In the genomic region with DNA sequence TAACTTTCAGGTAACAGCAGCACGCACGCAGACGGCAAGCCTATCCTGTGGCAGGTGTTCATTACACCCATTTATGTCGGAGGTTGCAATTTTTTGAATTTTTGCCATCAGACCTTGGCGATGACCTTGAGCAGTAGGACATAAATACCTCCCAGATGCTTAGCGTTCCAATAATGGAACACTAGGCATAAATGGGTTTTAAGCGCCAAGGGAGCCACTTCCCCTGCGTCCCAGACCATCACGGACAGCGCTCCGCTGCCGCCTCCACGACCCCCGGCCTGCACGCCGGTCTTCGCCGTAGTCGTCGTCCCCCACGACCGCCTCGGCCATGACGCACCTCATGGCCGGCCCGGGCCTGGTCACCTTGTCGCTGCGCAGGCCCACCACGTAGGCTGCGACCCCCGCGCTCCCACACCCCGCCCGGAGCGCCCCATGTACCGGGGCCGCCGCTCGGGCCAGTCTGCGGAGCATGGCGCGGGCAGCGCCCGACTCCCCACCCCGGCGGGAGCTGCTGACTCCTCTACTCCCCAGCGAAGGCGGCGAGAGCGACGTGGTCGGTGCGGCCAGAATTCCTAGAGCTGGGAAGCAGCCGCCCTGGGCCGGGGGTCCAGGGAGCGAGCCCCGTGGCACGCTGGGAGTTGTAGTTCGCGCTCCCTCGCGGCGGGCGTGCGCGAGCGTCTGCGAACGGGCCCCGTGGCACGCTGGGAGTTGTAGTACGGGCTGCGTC, we compare ENCODE assay signal across 8 cellular contexts. TPM values are rescaled to one million over a fixed set of nuclear protein-coding genes. Genes with fewer than 3 reads are reported as not detected.
DNase-seq lines count a peak whose midpoint lies in the region; ATAC-seq and TF ChIP-seq lines count a peak whose summit lies in the region.

No MANE protein-coding gene starts in this region.

- H3F3A ChIP-seq in neural cell (ENCODE audit: insufficient read depth, low read length, poor library complexity, severe bottlenecking): no peaks in the 10 kb centered on the region

- DNase-seq in AG09319 (ENCODE audit: extremely low read depth, low read depth) (peak; percentile 40), LNCaP clone FGC (ENCODE audit: low read depth) (peak; percentile 30), SHP77 treated with DMSO at 0.1 percent for 48 hours (lab: John Stamatoyannopoulos, UW) (peak; percentile 82), foreskin keratinocyte (peak in 1 of 2 donors; percentile 43)
- DNase-seq in activated gamma-delta T cell treated with anti-CD3 and anti-CD28 coated beads, Interleukin-2, amount 50 U/mL, for 16 hours (ENCODE audit: low read depth): peak; percentile 66

- H3K4me3 ChIP-seq in LNCaP clone FGC (ENCODE audit: low read depth, low read length) (peak overlapping the region; percentile 92), neural cell (ENCODE audit: low read length) (peak overlapping the region; percentile 100)

- H2AFZ ChIP-seq in neural cell (ENCODE audit: low read depth, low read length): peak overlapping the region; percentile 99

- no peaks in the 10 kb centered on the region for H4K20me1 ChIP-seq in neural cell (ENCODE audit: insufficient read depth)

- no peaks in the 10 kb centered on the region for H3K9me2 ChIP-seq in neural cell (ENCODE audit: insufficient read depth, low read length)

- TF ChIP-seq CTCF in AG09319 (IDR thresholded peaks at IDR 0.05; ENCODE audit: low read depth, low read length) (no peak), LNCaP clone FGC (IDR thresholded peaks at IDR 0.05; ENCODE audit: control insufficient read depth, extremely low read depth, insufficient read depth) (no peak), foreskin keratinocyte (conservative IDR thresholded peaks at IDR 0.05) (no peak), neural cell (IDR thresholded peaks at IDR 0.05; ENCODE audit: poor library complexity, severe bottlenecking) (no peak)

- H3K36me3 ChIP-seq in neural cell (ENCODE audit: insufficient read depth, low read length): no peaks in the 10 kb centered on the region

- H3K27me3 ChIP-seq in foreskin keratinocyte: peaks cover 12% of the 10 kb centered on the region
- no peaks in the 10 kb centered on the region for H3K27me3 ChIP-seq in neural cell (ENCODE audit: insufficient read depth, low read depth, low read length)

- peak overlapping the region; percentile 31 for H3K4me2 ChIP-seq in neural cell (ENCODE audit: low read length)

- peak; percentile 30 for TF ChIP-seq RAD21 in neural cell (conservative IDR thresholded peaks at IDR 0.05)

- H3K9ac ChIP-seq in neural cell (ENCODE audit: low read length): peak overlapping the region; percentile 88

- H3K4me3 Mint-ChIP-seq in stimulated activated naive CD8-positive, alpha-beta T cell treated with anti-CD3 and anti-CD28 coated beads, Interleukin-15, Interleukin-2, amounts not matched to agents 100 ng/mL and 50 ng/mL, for 24 hours: peak overlapping the region; percentile 81

- H3K79me2 ChIP-seq in neural cell (replicated peaks; ENCODE audit: insufficient read depth, low read length): no peaks in the 10 kb centered on the region

- H3K27ac ChIP-seq in foreskin keratinocyte: peak overlapping the region; percentile 34
- peak overlapping the region; percentile 75 for H3K27ac ChIP-seq in neural cell (ENCODE audit: low read length)

- no peaks in the 10 kb centered on the region for H3K9me3 Mint-ChIP-seq in stimulated activated naive CD8-positive, alpha-beta T cell treated with anti-CD3 and anti-CD28 coated beads, Interleukin-15, Interleukin-2, amounts not matched to agents 100 ng/mL and 50 ng/mL, for 24 hours

- peak overlapping the region; percentile 84 for H3K27ac Mint-ChIP-seq in stimulated activated naive CD8-positive, alpha-beta T cell treated with anti-CD3 and anti-CD28 coated beads, Interleukin-15, Interleukin-2, amounts not matched to agents 100 ng/mL and 50 ng/mL, for 24 hours

- peak; percentile 53 for TF ChIP-seq EP300 in neural cell (conservative IDR thresholded peaks at IDR 0.05; ENCODE audit: poor library complexity, severe bottlenecking)

- H3K4me1 ChIP-seq in foreskin keratinocyte: peaks cover 4% of the 10 kb centered on the region

- peak; percentile 42 for ATAC-seq in GM19324 (IDR thresholded peaks at IDR 0.05; ENCODE audit: low FRiP score, unreplicated experiment)
- peak; percentile 58 for ATAC-seq in foreskin keratinocyte

- no peaks in the 10 kb centered on the region for H3K9me3 ChIP-seq in neural cell (ENCODE audit: low read length)

- no peaks in the 10 kb centered on the region for H3K36me3 Mint-ChIP-seq in stimulated activated naive CD8-positive, alpha-beta T cell treated with anti-CD3 and anti-CD28 coated beads, Interleukin-15, Interleukin-2, amounts not matched to agents 100 ng/mL and 50 ng/mL, for 24 hours (ENCODE audit: low read depth)

- peaks cover 43% of the 10 kb centered on the region for H3K4me1 Mint-ChIP-seq in stimulated activated naive CD8-positive, alpha-beta T cell treated with anti-CD3 and anti-CD28 coated beads, Interleukin-15, Interleukin-2, amounts not matched to agents 100 ng/mL and 50 ng/mL, for 24 hours (ENCODE audit: low read depth)

- no peaks in the 10 kb centered on the region for H3K27me3 Mint-ChIP-seq in stimulated activated naive CD8-positive, alpha-beta T cell treated with anti-CD3 and anti-CD28 coated beads, Interleukin-15, Interleukin-2, amounts not matched to agents 100 ng/mL and 50 ng/mL, for 24 hours

TF ChIP-seq in neural cell, 6 proteins besides CTCF, POLR2A, EP300 and RAD21:
- TF ChIP-seq TAF1 (IDR thresholded peaks at IDR 0.05; ENCODE audit: low read depth) (no peak), POLR2AphosphoS5 (IDR thresholded peaks at IDR 0.05) (peak; percentile 90), MXI1 (conservative IDR thresholded peaks at IDR 0.05; ENCODE audit: poor library complexity, severe bottlenecking) (peak; percentile 77), SMC3 (conservative IDR thresholded peaks at IDR 0.05; ENCODE audit: poor library complexity) (peak; percentile 50), EZH2 (IDR thresholded peaks at IDR 0.05; ENCODE audit: borderline replicate concordance, insufficient read depth, low read length, poor library complexity, severe bottlenecking) (no peak)
- TF ChIP-seq, protein P1, sequence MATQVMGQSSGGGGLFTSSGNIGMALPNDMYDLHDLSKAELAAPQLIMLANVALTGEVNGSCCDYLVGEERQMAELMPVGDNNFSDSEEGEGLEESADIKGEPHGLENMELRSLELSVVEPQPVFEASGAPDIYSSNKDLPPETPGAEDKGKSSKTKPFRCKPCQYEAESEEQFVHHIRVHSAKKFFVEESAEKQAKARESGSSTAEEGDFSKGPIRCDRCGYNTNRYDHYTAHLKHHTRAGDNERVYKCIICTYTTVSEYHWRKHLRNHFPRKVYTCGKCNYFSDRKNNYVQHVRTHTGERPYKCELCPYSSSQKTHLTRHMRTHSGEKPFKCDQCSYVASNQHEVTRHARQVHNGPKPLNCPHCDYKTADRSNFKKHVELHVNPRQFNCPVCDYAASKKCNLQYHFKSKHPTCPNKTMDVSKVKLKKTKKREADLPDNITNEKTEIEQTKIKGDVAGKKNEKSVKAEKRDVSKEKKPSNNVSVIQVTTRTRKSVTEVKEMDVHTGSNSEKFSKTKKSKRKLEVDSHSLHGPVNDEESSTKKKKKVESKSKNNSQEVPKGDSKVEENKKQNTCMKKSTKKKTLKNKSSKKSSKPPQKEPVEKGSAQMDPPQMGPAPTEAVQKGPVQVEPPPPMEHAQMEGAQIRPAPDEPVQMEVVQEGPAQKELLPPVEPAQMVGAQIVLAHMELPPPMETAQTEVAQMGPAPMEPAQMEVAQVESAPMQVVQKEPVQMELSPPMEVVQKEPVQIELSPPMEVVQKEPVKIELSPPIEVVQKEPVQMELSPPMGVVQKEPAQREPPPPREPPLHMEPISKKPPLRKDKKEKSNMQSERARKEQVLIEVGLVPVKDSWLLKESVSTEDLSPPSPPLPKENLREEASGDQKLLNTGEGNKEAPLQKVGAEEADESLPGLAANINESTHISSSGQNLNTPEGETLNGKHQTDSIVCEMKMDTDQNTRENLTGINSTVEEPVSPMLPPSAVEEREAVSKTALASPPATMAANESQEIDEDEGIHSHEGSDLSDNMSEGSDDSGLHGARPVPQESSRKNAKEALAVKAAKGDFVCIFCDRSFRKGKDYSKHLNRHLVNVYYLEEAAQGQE (IDR thresholded peaks at IDR 0.05; ENCODE audit: borderline replicate concordance): peak; percentile 87
TF ChIP-seq in neural cell: peak in this region for 4.

RNA-seq across cellular contexts. Expression of a gene that starts 22.7 kb away (rescaled TPM):
- total RNA-seq in foreskin keratinocyte: not detected in 2 replicates
- not detected in 2 replicates for polyA plus RNA-seq in foreskin keratinocyte
- polyA plus RNA-seq in neural cell: not detected in 2 replicates
- not detected in 2 replicates for polyA minus RNA-seq in neural cell

RNA-seq across cellular contexts. Expression of a gene that starts 40.1 kb away (rescaled TPM):
- total RNA-seq in foreskin keratinocyte: 54.7 and 69.5 TPM in 2 replicates
- polyA plus RNA-seq in foreskin keratinocyte: 52.8 and 67.9 TPM in 2 replicates
- 1.4 and 2.3 TPM in 2 replicates for polyA plus RNA-seq in neural cell
- 1.4 and 3.2 TPM in 2 replicates for polyA minus RNA-seq in neural cell

Comparison
In these comparisons a context has a peak if more than half of its experiments do, and no peak if none do; other contexts are left out.
1. RNA of a gene that starts 40.1 kb away (polyA plus RNA-seq): 52.8 to 67.9 TPM in foreskin keratinocyte; 1.4 to 2.3 TPM in neural cell; every median in the first group is over 10 times any median in the second.